In genomic region chr2:223920109-223920508, GRCh38 we compare ENCODE assay signal across 24 cellular contexts. TPM values are rescaled to one million over a fixed set of nuclear protein-coding genes. Genes with fewer than 3 reads are reported as not detected.
DNase-seq lines count a peak whose midpoint lies in the region; ATAC-seq, FAIRE-seq and TF ChIP-seq lines count a peak whose summit lies in the region.
"Had no signal": no experiment of that assay in that cellular context is flagged by ENCODE, and none has a peak within 500 bp of the region (broad histone marks: within the 10 kb centered on the region; RNA-seq: fewer than 3 reads in every experiment).

No MANE protein-coding gene starts in this region.

- BruUV-seq in HepG2 (replicated peaks; lab: Mats Ljungman, UMichigan): no TSS peak

- no peaks in the 10 kb centered on the region for H3K9me3 ChIP-seq in HepG2 (ENCODE audit: low read length)
- H3K9me3 ChIP-seq in right lobe of liver: no peaks in the 10 kb centered on the region
- H3K9me3 ChIP-seq in OCI-LY1 (ENCODE audit: low read length): no peaks in the 10 kb centered on the region
- no peaks in the 10 kb centered on the region for H3K9me3 ChIP-seq in ascending aorta
- H3K9me3 ChIP-seq in Peyer's patch: no peaks in the 10 kb centered on the region
- H3K9me3 ChIP-seq: left ventricle myocardium inferior, psoas muscle, stomach, thyroid gland had no signal

- H3K4me3 ChIP-seq in HepG2 (replicated peaks in 1 of 3; ENCODE audit: insufficient read depth in 1 of 3, low read depth in 2 of 3, low read length in 3 of 3): no peak overlapping the region
- H3K4me3 ChIP-seq in right lobe of liver: no peak overlapping the region
- no peak overlapping the region for H3K4me3 ChIP-seq in OCI-LY1 (ENCODE audit: low read depth, low read length, poor library complexity, severe bottlenecking)
- no peak overlapping the region for H3K4me3 ChIP-seq in brain microvascular endothelial cell (ENCODE audit: low read depth, low read length)
- no peak overlapping the region for H3K4me3 ChIP-seq in retinal pigment epithelial cell (ENCODE audit: low read length)
- no peak overlapping the region for H3K4me3 ChIP-seq in ascending aorta
- H3K4me3 ChIP-seq in Peyer's patch: no peak overlapping the region
- H3K4me3 ChIP-seq: left ventricle myocardium inferior, psoas muscle, skin epidermis, stomach, thyroid gland had no signal

- TF ChIP-seq RAD21 in HepG2 (CRISPR knock-in tag; IDR thresholded peaks at IDR 0.05): no peak

- H3K4me2 ChIP-seq in HepG2 (ENCODE audit: low read depth, low read length): no peak overlapping the region
- H3K4me2 ChIP-seq in OCI-LY1 (ENCODE audit: low read length): no peak overlapping the region

- H3K27ac ChIP-seq in HepG2 (ENCODE audit: extremely low read length, insufficient read depth, low read length) (no peak overlapping the region), right lobe of liver (no peak overlapping the region), OCI-LY1 (ENCODE audit: low read depth, low read length, poor library complexity, severe bottlenecking) (no peak overlapping the region), brain microvascular endothelial cell (no peak overlapping the region), ascending aorta (no peak overlapping the region), Peyer's patch (no peak overlapping the region)
- H3K27ac ChIP-seq: 22Rv1, left ventricle myocardium inferior, psoas muscle, thyroid gland had no signal

- H3K4me1 ChIP-seq in HepG2 (ENCODE audit: insufficient read depth, low read length): peaks cover 33% of the 10 kb centered on the region
- peaks cover 0 to 13% (median 0%) of the 10 kb centered on the region in 4 donors for H3K4me1 ChIP-seq in right lobe of liver
- H3K4me1 ChIP-seq in OCI-LY1 (ENCODE audit: insufficient read depth, low read length, severe bottlenecking): no peaks in the 10 kb centered on the region
- peaks cover 4 to 14% of the 10 kb centered on the region in 2 donors for H3K4me1 ChIP-seq in ascending aorta
- H3K4me1 ChIP-seq in Peyer's patch: peaks cover 0 to 7% (median 0%) of the 10 kb centered on the region in 4 donors

- no peak for FAIRE-seq in HepG2 (lab: Jason Lieb, UNC)

- peaks cover 64% of the 10 kb centered on the region for H3K79me2 ChIP-seq in HepG2 (ENCODE audit: insufficient read depth, low read length)
- H3K79me2 ChIP-seq in OCI-LY1 (ENCODE audit: insufficient read depth, low read length): no peaks in the 10 kb centered on the region

- H3K36me3 ChIP-seq in HepG2 (replicated peaks in 1 of 2; ENCODE audit: control insufficient read depth in 1 of 2, insufficient read depth in 2 of 2, low read length in 2 of 2): peaks cover 8 to 15% of the 10 kb centered on the region in 2 experiments; a peak in 4 of 5 replicates
- no peaks in the 10 kb centered on the region for H3K36me3 ChIP-seq in right lobe of liver
- no peaks in the 10 kb centered on the region for H3K36me3 ChIP-seq in OCI-LY1 (ENCODE audit: insufficient read depth, low read length)
- peaks cover 2% of the 10 kb centered on the region for H3K36me3 ChIP-seq in brain microvascular endothelial cell (replicated peaks)
- peaks cover 4 to 19% of the 10 kb centered on the region in 2 donors for H3K36me3 ChIP-seq in ascending aorta
- H3K36me3 ChIP-seq in Peyer's patch: peaks cover 0 to 18% (median 0%) of the 10 kb centered on the region in 3 donors
- H3K36me3 ChIP-seq: thyroid gland had no signal

- TF ChIP-seq POLR2A in HepG2 (IDR thresholded peaks at IDR 0.05; ENCODE audit: insufficient read depth in 1 of 2, low read depth in 2 of 2, low read length in 2 of 2): no peak
- no peak for TF ChIP-seq POLR2A in right lobe of liver (IDR thresholded peaks at IDR 0.05)
- no peak for TF ChIP-seq POLR2A in Peyer's patch (IDR thresholded peaks at IDR 0.05)

- intact Hi-C loops in HepG2 (cut with micrococcal nuclease; ENCODE audit: unreplicated experiment) (no loop called here), right lobe of liver (cut with DNase I) (no loop called here), ascending aorta (cut with DNase I) (no loop called here)

- no peak for TF ChIP-seq EP300 in HepG2 (IDR thresholded peaks at IDR 0.05; ENCODE audit: low read depth in 2 of 2, low read length in 2 of 2)
- TF ChIP-seq EP300 in HepG2 (CRISPR knock-in tag; IDR thresholded peaks at IDR 0.05; ENCODE audit: borderline replicate concordance): no peak

- 0 out of 2 replicates have a peak, but pooled peaks cover 3% of the 10 kb centered on the region for H4K20me1 ChIP-seq in HepG2 (ENCODE audit: insufficient read depth, low read length)
- H4K20me1 ChIP-seq in OCI-LY1 (ENCODE audit: insufficient read depth, low read length): no peaks in the 10 kb centered on the region

- TF ChIP-seq CTCF in HepG2 (CRISPR knock-in tag; IDR thresholded peaks at IDR 0.05) (no peak), right lobe of liver (IDR thresholded peaks at IDR 0.05) (no peak), OCI-LY1 (IDR thresholded peaks at IDR 0.05; ENCODE audit: low read length) (peak; percentile 11; the same call in 1 of the 2 replicates), brain microvascular endothelial cell (IDR thresholded peaks at IDR 0.05; ENCODE audit: low read depth, low read length, missing control alignments) (peak; percentile 27), retinal pigment epithelial cell (conservative IDR thresholded peaks at IDR 0.05; ENCODE audit: low read depth, low read length) (peak; percentile 0), ascending aorta (IDR thresholded peaks at IDR 0.05) (no peak), Peyer's patch (IDR thresholded peaks at IDR 0.05) (no peak)

- no peak overlapping the region for H2AFZ ChIP-seq in HepG2 (ENCODE audit: low read length)
- no peak overlapping the region for H2AFZ ChIP-seq in OCI-LY1 (ENCODE audit: low read length)

- no peaks in the 10 kb centered on the region for H3K27me3 ChIP-seq in HepG2 (ENCODE audit: control insufficient read depth in 1 of 2, insufficient read depth in 2 of 2, low read length in 2 of 2)
- no peaks in the 10 kb centered on the region for H3K27me3 ChIP-seq in right lobe of liver
- H3K27me3 ChIP-seq in OCI-LY1 (ENCODE audit: insufficient read depth, low read length): no peaks in the 10 kb centered on the region
- H3K27me3 ChIP-seq in brain microvascular endothelial cell (replicated peaks): no peaks in the 10 kb centered on the region
- no peaks in the 10 kb centered on the region for H3K27me3 ChIP-seq in ascending aorta
- no peaks in the 10 kb centered on the region for H3K27me3 ChIP-seq in Peyer's patch
- H3K27me3 ChIP-seq: stomach, thyroid gland had no signal

- DNase-seq in HepG2 (ENCODE audit: low spot score) (no peak), right lobe of liver (no peak), brain microvascular endothelial cell (no peak), retinal pigment epithelial cell (ENCODE audit: low read depth) (no peak), ascending aorta (ENCODE audit: low spot score in 2 of 2) (no peak), Peyer's patch (no peak)
- DNase-seq: activated CD4-positive, alpha-beta memory T cell treated with anti-CD3 and anti-CD28 coated beads, Interleukin-2, amount 10 ng/mL, durations not matched to agents 7 days and 5 days; activated CD8-positive, alpha-beta memory T cell treated with anti-CD3 and anti-CD28 coated beads, Interleukin-2, amount 50 U/mL, for 48 hours; CD4-positive, alpha-beta memory T cell; left ventricle myocardium inferior; NCI-H1048; NCI-H1694; NCI-H446 treated with DMSO at 0.1 percent for 48 hours; nucleus accumbens; psoas muscle; SHP77 treated with DMSO at 0.1 percent for 48 hours; stomach; thyroid gland had no signal

- WGBS in HepG2 (ENCODE audit: low lambda C conversion rate): 89% methylated on average over 4 of the region's 4 CpGs
- WGBS in right lobe of liver (ENCODE audit: insufficient coverage, low coverage, low lambda C conversion rate, missing lambda C conversion rate): 94% methylated on average over 2 of the region's 4 CpGs

- no peaks in the 10 kb centered on the region for H3F3A ChIP-seq in OCI-LY1 (ENCODE audit: insufficient read depth, low read length)

- in situ Hi-C loops in HepG2 (cut with HindIII; ENCODE audit: extremely low pct_ligation_motif_present, low pct_unique_long_range_greater_than_20kb) (no loop called here), brain microvascular endothelial cell (cut with HindIII; ENCODE audit: low pct_ligation_motif_present, low sequenced_read_pairs) (no loop called here)

- POLR2A ChIA-PET in HepG2 (lab: Yijun Ruan, JAX): no interaction called here

- CTCF ChIA-PET in HepG2 (lab: Yijun Ruan, JAX; ENCODE audit: low intra/inter-chr PET ratio, low total read pairs): no interaction called here

- ATAC-seq in HepG2 (peak; percentile 82), right lobe of liver (no peak), HG03469 (IDR thresholded peaks at IDR 0.05; ENCODE audit: unreplicated experiment) (no peak)
- ATAC-seq: activated CD4-positive, CD25-positive, alpha-beta regulatory T cell treated with anti-CD3 and anti-CD28 coated beads, Interleukin-2, amount 50 U/mL, for 24 hours; activated T-helper 17 cell treated with anti-CD3 and anti-CD28 coated beads, Interleukin-2, amount 50 U/mL, for 72 hours had no signal

- H3K9ac ChIP-seq in HepG2 (ENCODE audit: insufficient read depth, low read depth, low read length): no peak overlapping the region
- no peak overlapping the region for H3K9ac ChIP-seq in OCI-LY1 (ENCODE audit: low read length)

- H3K9me2 ChIP-seq in OCI-LY1 (ENCODE audit: low read depth, low read length): no peaks in the 10 kb centered on the region

RNA-seq across cellular contexts. Expression of gene WDFY1, which starts 25.0 kb away (rescaled TPM):
- 77.0 and 92.1 TPM in 2 replicates for total RNA-seq in HepG2 (2016; rRNA removed; fragmentation: Illumina TruSeq; extraction: Trizol)
- total RNA-seq in HepG2 (2016; cell fraction: cytosol; rRNA removed; fragmentation: Illumina TruSeq; extraction: Trizol; ENCODE audit: low read depth): 11.5 and 14.6 TPM in 2 replicates
- total RNA-seq in HepG2 (2016; cell fraction: insoluble cytoplasmic fraction; rRNA removed; fragmentation: Illumina TruSeq; extraction: Trizol): 74.9 and 94.6 TPM in 2 replicates
- total RNA-seq in HepG2 (2016; cell fraction: membrane; rRNA removed; fragmentation: Illumina TruSeq; extraction: Trizol): 26.9 and 28.9 TPM in 2 replicates
- 97.2 and 104 TPM in 2 replicates for total RNA-seq in HepG2 (2016; cell fraction: nucleus; rRNA removed; fragmentation: Illumina TruSeq; extraction: Trizol)
- 77.1 and 78.4 TPM in 2 replicates for polyA plus RNA-seq in HepG2 (2011; rRNA removed)
- polyA plus RNA-seq in HepG2 (2011; cell fraction: cytosol; rRNA removed): 40.1 and 47.7 TPM in 2 replicates
- 98.7 and 128 TPM in 2 replicates for polyA plus RNA-seq in HepG2 (2011; cell fraction: nucleus; rRNA removed)
- 36.5 and 42.3 TPM in 2 replicates for polyA plus RNA-seq in HepG2 (2012)
- 4.0 and 4.3 TPM in 2 replicates for polyA plus RNA-seq in HepG2 (2016; cell fraction: cytosol; fragmentation: Illumina TruSeq; extraction: Trizol; ENCODE audit: low read depth)
- 72.6 and 75.5 TPM in 2 replicates for polyA plus RNA-seq in HepG2 (2016; cell fraction: insoluble cytoplasmic fraction; fragmentation: Illumina TruSeq; extraction: Trizol; ENCODE audit: low read depth)
- polyA plus RNA-seq in HepG2 (2016; cell fraction: membrane; fragmentation: Illumina TruSeq; extraction: Trizol; ENCODE audit: low read depth): 10.6 and 12.5 TPM in 2 replicates
- 136 and 138 TPM in 2 replicates for polyA plus RNA-seq in HepG2 (2016; cell fraction: nucleus; fragmentation: Illumina TruSeq; extraction: Trizol; ENCODE audit: insufficient read depth, low read depth)
- 55.3 and 443 TPM in 2 replicates for polyA minus RNA-seq in HepG2 (2011; rRNA and poly(A)+ RNA removed; ENCODE audit: low replicate concordance)
- 49.8 and 57.9 TPM in 2 replicates for polyA minus RNA-seq in HepG2 (2011; cell fraction: cytosol; rRNA and poly(A)+ RNA removed)
- polyA minus RNA-seq in HepG2 (2011; cell fraction: nucleus; rRNA and poly(A)+ RNA removed): 186 and 218 TPM in 2 replicates
- total RNA-seq in right lobe of liver: 10 to 100 TPM; 19.7 to 28.0 (median 21.4) TPM
- total RNA-seq in ascending aorta: 26.2 TPM
- 10 to 100 TPM; 36.9 to 82.0 (median 65.0) TPM for total RNA-seq in Peyer's patch

RNA-seq across cellular contexts. Expression of gene MRPL44, which starts 37.2 kb away (rescaled TPM):
- total RNA-seq in HepG2 (2016; rRNA removed; fragmentation: Illumina TruSeq; extraction: Trizol) (78.0 and 101 TPM in 2 replicates), right lobe of liver (10 to 100 TPM; 20.4 to 38.5 (median 23.5) TPM), ascending aorta (3.8 TPM), Peyer's patch (10 to 100 TPM; 17.6 to 36.3 (median 22.2) TPM)
- 19.7 and 21.8 TPM in 2 replicates for total RNA-seq in HepG2 (2016; cell fraction: cytosol; rRNA removed; fragmentation: Illumina TruSeq; extraction: Trizol; ENCODE audit: low read depth)
- total RNA-seq in HepG2 (2016; cell fraction: insoluble cytoplasmic fraction; rRNA removed; fragmentation: Illumina TruSeq; extraction: Trizol): 76.1 and 100 TPM in 2 replicates
- total RNA-seq in HepG2 (2016; cell fraction: membrane; rRNA removed; fragmentation: Illumina TruSeq; extraction: Trizol): 38.1 and 39.0 TPM in 2 replicates
- total RNA-seq in HepG2 (2016; cell fraction: nucleus; rRNA removed; fragmentation: Illumina TruSeq; extraction: Trizol): 33.6 TPM in 2 replicates
- polyA plus RNA-seq in HepG2 (2011; rRNA removed): 31.1 and 38.4 TPM in 2 replicates
- polyA plus RNA-seq in HepG2 (2011; cell fraction: cytosol; rRNA removed): 29.5 and 37.2 TPM in 2 replicates
- polyA plus RNA-seq in HepG2 (2011; cell fraction: nucleus; rRNA removed): 7.5 and 10.9 TPM in 2 replicates
- polyA plus RNA-seq in HepG2 (2012): 31.9 and 35.7 TPM in 2 replicates
- 10.7 and 11.0 TPM in 2 replicates for polyA plus RNA-seq in HepG2 (2016; cell fraction: cytosol; fragmentation: Illumina TruSeq; extraction: Trizol; ENCODE audit: low read depth)
- 114 TPM in 2 replicates for polyA plus RNA-seq in HepG2 (2016; cell fraction: insoluble cytoplasmic fraction; fragmentation: Illumina TruSeq; extraction: Trizol; ENCODE audit: low read depth)
- 18.8 and 22.2 TPM in 2 replicates for polyA plus RNA-seq in HepG2 (2016; cell fraction: membrane; fragmentation: Illumina TruSeq; extraction: Trizol; ENCODE audit: low read depth)
- 42.6 and 43.1 TPM in 2 replicates for polyA plus RNA-seq in HepG2 (2016; cell fraction: nucleus; fragmentation: Illumina TruSeq; extraction: Trizol; ENCODE audit: insufficient read depth, low read depth)
- polyA minus RNA-seq in HepG2 (2011; rRNA and poly(A)+ RNA removed; ENCODE audit: low replicate concordance): 6.2 and 14.6 TPM in 2 replicates
- polyA minus RNA-seq in HepG2 (2011; cell fraction: cytosol; rRNA and poly(A)+ RNA removed): 25.3 and 29.9 TPM in 2 replicates
- polyA minus RNA-seq in HepG2 (2011; cell fraction: nucleus; rRNA and poly(A)+ RNA removed): 14.3 and 18.9 TPM in 2 replicates

Comparison
In these comparisons a context has a peak if more than half of its experiments do, and no peak if none do; other contexts are left out.
1. CTCF ChIP-seq: peak in OCI-LY1 (single experiment), brain microvascular endothelial cell (single experiment) and retinal pigment epithelial cell (single experiment); none in HepG2 (single experiment), right lobe of liver (0 of 4), ascending aorta (0 of 3) and Peyer's patch (0 of 6).